ENCODE assay signal across 16 cellular contexts in the genomic region with DNA sequence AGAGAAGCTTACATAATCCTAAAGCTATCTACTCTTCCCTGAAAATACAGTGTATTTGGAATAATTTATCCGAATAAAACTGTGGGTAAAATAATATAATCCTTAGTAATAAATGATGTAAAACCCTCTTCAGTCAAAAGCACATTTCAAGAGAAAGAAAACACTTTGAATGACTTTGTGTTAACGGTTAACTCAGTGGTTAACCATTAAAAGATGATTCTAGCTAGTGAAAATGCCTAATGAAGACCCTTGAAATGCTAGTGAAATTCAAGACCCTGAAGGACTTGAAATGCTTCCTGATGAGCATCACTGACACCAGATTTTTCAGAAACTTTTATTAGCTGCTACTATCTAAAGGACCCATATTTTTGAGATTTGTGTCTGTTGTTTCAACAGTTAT.
DNase-seq lines count a peak whose midpoint lies in the region; ATAC-seq, FAIRE-seq and TF ChIP-seq lines count a peak whose summit lies in the region.
"Had no signal": no experiment of that assay in that cellular context is flagged by ENCODE, and none has a peak within 500 bp of the region (broad histone marks: within the 10 kb centered on the region; RNA-seq: fewer than 3 reads in every experiment).

No MANE protein-coding gene starts in this region.

- SMC1A ChIA-PET in GM12878 (lab: Charles Lee; ENCODE audit: uncharacterized antibody, unreplicated experiment), result no interaction called here

- intact Hi-C loops in GM12878 (cut with micrococcal nuclease; ENCODE audit: unreplicated experiment) (loop anchor here (10.0 kb wide), 2 partner anchors 326 to 354 kb away; no protein-coding TSS in a partner anchor), left ventricle myocardium superior (cut with micrococcal nuclease) (no loop called here)

- in situ Hi-C loops in GM12878 (cut with MboI), result no loop called here

- no peaks in the 10 kb centered on the region for H3K27me3 ChIP-seq in GM12878 (replicated peaks in 1 of 2; ENCODE audit: control insufficient read depth in 2 of 2, insufficient read depth in 2 of 2, low read length in 1 of 2)

- no peak overlapping the region for H3K4me2 ChIP-seq in GM12878 (ENCODE audit: control insufficient read depth, insufficient read depth)
- H3K4me2 ChIP-seq: A549, GM23338 had no signal

- 41% methylated on average over 2 of the region's 2 CpGs for WGBS in GM12878 (ENCODE audit: insufficient coverage, insufficient replicate concordance, low lambda C conversion rate, missing lambda C conversion rate)

- no peak overlapping the region for H3K9ac ChIP-seq in GM12878 (ENCODE audit: control insufficient read depth, insufficient read depth, low read length)

- H3K27ac ChIP-seq in GM12878 (ENCODE audit: control insufficient read depth, insufficient read depth), result no peak overlapping the region
- H3K27ac ChIP-seq: A549 had no signal

- no peaks in the 10 kb centered on the region for H3K36me3 ChIP-seq in GM12878 (ENCODE audit: control insufficient read depth in 2 of 2, insufficient read depth in 2 of 2, low read length in 1 of 2)

- ATAC-seq in GM19395 (IDR thresholded peaks at IDR 0.05; ENCODE audit: unreplicated experiment) (peak; percentile 45), GM12878 (peak; percentile 32; the same call in 1 of the 3 replicates), GM21447 (IDR thresholded peaks at IDR 0.05; ENCODE audit: unreplicated experiment) (no peak), left ventricle myocardium superior (no peak)
- ATAC-seq: A549, GM23338 had no signal

- H3K4me1 ChIP-seq in GM12878 (ENCODE audit: control insufficient read depth, insufficient read depth, low read length), result no peaks in the 10 kb centered on the region
- H3K4me1 ChIP-seq: A549, Caco-2 had no signal

- FAIRE-seq in GM12878 (lab: Jason Lieb, UNC), result no peak
- FAIRE-seq: A549, GM12891, GM19239 had no signal

- POLR2A ChIA-PET in GM12878 (lab: Charles Lee), result no interaction called here

- no peak for TF ChIP-seq POLR2A in GM12878 (IDR thresholded peaks at IDR 0.05; ENCODE audit: low read depth, low read length)

- no peak for DNase-seq in GM12878 (ENCODE audit: low read depth, low spot score)
- DNase-seq in kidney tubule cell (ENCODE audit: low spot score), result peak; percentile 58
- DNase-seq in NCI-H1105 treated with DMSO at 0.1 percent for 48 hours (lab: John Stamatoyannopoulos, UW), result no peak
- DNase-seq in superior temporal gyrus (ENCODE audit: extremely low spot score), result no peak
- no peak for DNase-seq in left ventricle myocardium superior
- DNase-seq: Caco-2; CD8-positive, alpha-beta memory T cell; H7; IMR-90; KBM-7 had no signal

- no peaks in the 10 kb centered on the region for H3K9me3 ChIP-seq in GM12878 (replicated peaks; ENCODE audit: control insufficient read depth, insufficient read depth, low read length)
- H3K9me3 ChIP-seq: A549, Caco-2 had no signal

- RAD21 ChIA-PET in GM12878 (lab: Charles Lee; ENCODE audit: unreplicated experiment), result interaction anchor here (2.0 kb wide), 1 partner anchor 9 kb away, joined by 7 read pairs; no protein-coding TSS in a partner anchor

- no peak for TF ChIP-seq EP300 in GM12878 (IDR thresholded peaks at IDR 0.05; ENCODE audit: borderline replicate concordance in 1 of 2, control insufficient read depth in 1 of 2, low read depth in 2 of 2, low read length in 2 of 2)

- H2AFZ ChIP-seq in GM12878 (ENCODE audit: control insufficient read depth, low read depth, low read length), result no peak overlapping the region
- H2AFZ ChIP-seq: GM23338 had no signal

- CTCF ChIA-PET in GM12878 (lab: Yijun Ruan, JAX), result interaction anchor here (0.7 to 1.8 kb wide), 4 partner anchors 8 to 12 kb away, joined by 3 to 6 read pairs (median 4); no protein-coding TSS in a partner anchor

- no peaks in the 10 kb centered on the region for H4K20me1 ChIP-seq in GM12878 (ENCODE audit: control insufficient read depth, insufficient read depth)

- no peak overlapping the region for H3K4me3 ChIP-seq in GM12878
- H3K4me3 ChIP-seq: A549, GM23338 had no signal

- TF ChIP-seq CTCF in GM12878 (IDR thresholded peaks at IDR 0.05 in 2 of 3, conservative IDR thresholded peaks at IDR 0.05 in 1 of 3; ENCODE audit: control insufficient read depth in 2 of 3, extremely low read depth in 1 of 3, insufficient read depth in 1 of 3, low read depth in 3 of 3, low read length in 3 of 3), result no peak

- no peaks in the 10 kb centered on the region for H3K79me2 ChIP-seq in GM12878 (ENCODE audit: control insufficient read depth, insufficient read depth, low read length)

- no TSS peak for BruUV-seq in GM12878 (replicated peaks; lab: Mats Ljungman, UMichigan)

- no peak for TF ChIP-seq RAD21 in GM12878 (IDR thresholded peaks at IDR 0.05; ENCODE audit: insufficient read depth, low read depth, low read length)

TF ChIP-seq in GM12878, 131 proteins besides CTCF, POLR2A, EP300 and RAD21:
- TF ChIP-seq CHD2 (IDR thresholded peaks at IDR 0.05; ENCODE audit: borderline replicate concordance, low read depth, low read length), result no peak
- no peak for TF ChIP-seq EGR1 (IDR thresholded peaks at IDR 0.05; ENCODE audit: borderline replicate concordance in 1 of 2, low read depth in 2 of 2, low read length in 2 of 2)
- no peak for TF ChIP-seq TCF7 (IDR thresholded peaks at IDR 0.05; ENCODE audit: borderline replicate concordance)
- no peak for TF ChIP-seq SIX5 (IDR thresholded peaks at IDR 0.05; ENCODE audit: low read depth, low read length, severe bottlenecking)
- TF ChIP-seq JUNB (IDR thresholded peaks at IDR 0.05), result no peak
- TF ChIP-seq, protein P1, sequence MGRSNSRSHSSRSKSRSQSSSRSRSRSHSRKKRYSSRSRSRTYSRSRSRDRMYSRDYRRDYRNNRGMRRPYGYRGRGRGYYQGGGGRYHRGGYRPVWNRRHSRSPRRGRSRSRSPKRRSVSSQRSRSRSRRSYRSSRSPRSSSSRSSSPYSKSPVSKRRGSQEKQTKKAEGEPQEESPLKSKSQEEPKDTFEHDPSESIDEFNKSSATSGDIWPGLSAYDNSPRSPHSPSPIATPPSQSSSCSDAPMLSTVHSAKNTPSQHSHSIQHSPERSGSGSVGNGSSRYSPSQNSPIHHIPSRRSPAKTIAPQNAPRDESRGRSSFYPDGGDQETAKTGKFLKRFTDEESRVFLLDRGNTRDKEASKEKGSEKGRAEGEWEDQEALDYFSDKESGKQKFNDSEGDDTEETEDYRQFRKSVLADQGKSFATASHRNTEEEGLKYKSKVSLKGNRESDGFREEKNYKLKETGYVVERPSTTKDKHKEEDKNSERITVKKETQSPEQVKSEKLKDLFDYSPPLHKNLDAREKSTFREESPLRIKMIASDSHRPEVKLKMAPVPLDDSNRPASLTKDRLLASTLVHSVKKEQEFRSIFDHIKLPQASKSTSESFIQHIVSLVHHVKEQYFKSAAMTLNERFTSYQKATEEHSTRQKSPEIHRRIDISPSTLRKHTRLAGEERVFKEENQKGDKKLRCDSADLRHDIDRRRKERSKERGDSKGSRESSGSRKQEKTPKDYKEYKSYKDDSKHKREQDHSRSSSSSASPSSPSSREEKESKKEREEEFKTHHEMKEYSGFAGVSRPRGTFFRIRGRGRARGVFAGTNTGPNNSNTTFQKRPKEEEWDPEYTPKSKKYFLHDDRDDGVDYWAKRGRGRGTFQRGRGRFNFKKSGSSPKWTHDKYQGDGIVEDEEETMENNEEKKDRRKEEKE (IDR thresholded peaks at IDR 0.05), result no peak
- TF ChIP-seq MYC (IDR thresholded peaks at IDR 0.05; ENCODE audit: insufficient read depth, insufficient read length, insufficient replicate concordance, low read length, severe bottlenecking), result no peak
- TF ChIP-seq GATAD2B (conservative IDR thresholded peaks at IDR 0.05; ENCODE audit: low read depth), result no peak
- no peak for TF ChIP-seq NBN (IDR thresholded peaks at IDR 0.05)
- no peak for TF ChIP-seq ZBTB11 (CRISPR knock-in tag; IDR thresholded peaks at IDR 0.05)
- TF ChIP-seq SREBF2 (IDR thresholded peaks at IDR 0.05; ENCODE audit: low read length), result no peak
- TF ChIP-seq SUZ12 (IDR thresholded peaks at IDR 0.05; ENCODE audit: unreplicated experiment), result no peak
- TF ChIP-seq BHLHE40 (IDR thresholded peaks at IDR 0.05; ENCODE audit: borderline replicate concordance in 1 of 2, low read depth in 2 of 2, low read length in 1 of 2), result no peak
- TF ChIP-seq BRCA1 (IDR thresholded peaks at IDR 0.05; ENCODE audit: low read depth, low read length), result no peak
- no peak for TF ChIP-seq TCF12 (IDR thresholded peaks at IDR 0.05; ENCODE audit: low read depth, low read length)
- no peak for TF ChIP-seq MTA3 (IDR thresholded peaks at IDR 0.05; ENCODE audit: borderline replicate concordance, low read length)
- no peak for TF ChIP-seq HCFC1 (IDR thresholded peaks at IDR 0.05; ENCODE audit: low read length)
- no peak for TF ChIP-seq SIN3A (IDR thresholded peaks at IDR 0.05; ENCODE audit: low read depth, low read length)
- no peak for TF ChIP-seq HDAC2 (IDR thresholded peaks at IDR 0.05)
- TF ChIP-seq CHD1 (IDR thresholded peaks at IDR 0.05; ENCODE audit: low read depth, low read length), result no peak

Comparison
In these comparisons a context has a peak if more than half of its experiments do, and no peak if none do; other contexts are left out.
1. ATAC-seq: peak in GM19395 (single experiment) and GM12878 (single experiment); none in GM21447 (single experiment) and left ventricle myocardium superior (single experiment).